ENCODE assay signal across 1 cellular context in the genomic region with DNA sequence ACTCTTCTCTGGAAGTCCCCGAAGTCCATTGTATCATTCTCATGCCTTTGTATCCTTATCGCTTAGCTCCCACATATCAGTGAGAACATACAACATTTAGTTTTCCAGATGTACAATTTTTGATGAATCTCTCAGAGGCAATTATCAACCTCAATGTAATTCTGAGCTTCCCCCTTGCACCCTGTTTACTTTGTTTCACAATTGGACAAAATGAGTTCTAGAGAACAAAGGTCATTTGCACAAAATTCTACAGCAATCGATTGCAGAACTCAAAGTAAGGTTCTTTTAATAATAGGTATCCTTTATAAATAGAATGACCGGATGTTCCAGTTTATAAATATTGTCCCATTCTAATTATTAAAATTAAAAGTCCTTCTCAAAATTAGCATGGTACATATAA.
TF ChIP-seq lines count a peak whose summit lies in the region.

No MANE protein-coding gene starts in this region.

TF ChIP-seq in GM12878, 131 proteins besides CTCF, POLR2A, EP300 and RAD21 (continued from another document):
- TF ChIP-seq STAT1 (conservative IDR thresholded peaks at IDR 0.05) (no peak), CEBPB (IDR thresholded peaks at IDR 0.05; ENCODE audit: borderline replicate concordance in 1 of 2, low read depth in 2 of 2, low read length in 2 of 2) (no peak), EED (IDR thresholded peaks at IDR 0.05; ENCODE audit: low read depth) (no peak), ZBED1 (IDR thresholded peaks at IDR 0.05; ENCODE audit: borderline replicate concordance) (no peak), KLF5 (IDR thresholded peaks at IDR 0.05; ENCODE audit: partially characterized antibody) (no peak), MXI1 (IDR thresholded peaks at IDR 0.05; ENCODE audit: low read depth, low read length) (no peak), BHLHE40 (IDR thresholded peaks at IDR 0.05; ENCODE audit: borderline replicate concordance in 1 of 2, low read depth in 2 of 2, low read length in 1 of 2) (no peak), ZNF217 (IDR thresholded peaks at IDR 0.05) (no peak)
- TF ChIP-seq, protein P1, sequence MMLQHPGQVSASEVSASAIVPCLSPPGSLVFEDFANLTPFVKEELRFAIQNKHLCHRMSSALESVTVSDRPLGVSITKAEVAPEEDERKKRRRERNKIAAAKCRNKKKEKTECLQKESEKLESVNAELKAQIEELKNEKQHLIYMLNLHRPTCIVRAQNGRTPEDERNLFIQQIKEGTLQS (IDR thresholded peaks at IDR 0.05; ENCODE audit: borderline replicate concordance, extremely low read depth, low read depth, low read length): no peak
